10 cellular contexts compared by ENCODE assay signal in genomic region chr16:85291302-85292148, GRCh38.
DNase-seq lines count a peak whose midpoint lies in the region; ATAC-seq and TF ChIP-seq lines count a peak whose summit lies in the region.
"Had no signal": no experiment of that assay in that cellular context is flagged by ENCODE, and none has a peak within 500 bp of the region (broad histone marks: within the 10 kb centered on the region; RNA-seq: fewer than 3 reads in every experiment).

No MANE protein-coding gene starts in this region.

- no peaks in the 10 kb centered on the region for H3K27me3 ChIP-seq in NT2/D1 (ENCODE audit: insufficient read depth, insufficient read length)
- H3K27me3 ChIP-seq in liver (ENCODE audit: control insufficient read depth in 4 of 4, insufficient read depth in 4 of 4, low read length in 3 of 4), result no peaks in the 10 kb centered on the region
- H3K27me3 ChIP-seq in stomach, result no peaks in the 10 kb centered on the region
- H3K27me3 ChIP-seq: body of pancreas had no signal

- H3K4me1 ChIP-seq in NT2/D1 (ENCODE audit: insufficient read depth, insufficient read length) (peaks cover 20% of the 10 kb centered on the region), liver (ENCODE audit: control insufficient read depth in 4 of 4, insufficient read depth in 4 of 4, low read length in 3 of 4) (peaks cover 20 to 73% (median 55%) of the 10 kb centered on the region in 4 donors), stomach (peaks cover 15 to 55% (median 48%) of the 10 kb centered on the region in 4 donors)

- H3K9me3 ChIP-seq in NT2/D1 (ENCODE audit: insufficient read depth, low read length), result no peaks in the 10 kb centered on the region
- H3K9me3 ChIP-seq in liver (ENCODE audit: control insufficient read depth in 4 of 4, low read length in 3 of 4), result no peaks in the 10 kb centered on the region
- H3K9me3 ChIP-seq in stomach, result no peaks in the 10 kb centered on the region
- H3K9me3 ChIP-seq: body of pancreas had no signal

- intact Hi-C loops in stomach (cut with DNase I; ENCODE audit: low total_unique reads), result no loop called here

- no peak for TF ChIP-seq CTCF in liver (IDR thresholded peaks at IDR 0.05; ENCODE audit: low read depth, low read length, missing input control)
- no peak for TF ChIP-seq CTCF in stomach (IDR thresholded peaks at IDR 0.05)

- H3K36me3 ChIP-seq in NT2/D1 (ENCODE audit: insufficient read depth, insufficient read length, low read length) (no peaks in the 10 kb centered on the region), liver (ENCODE audit: control insufficient read depth in 4 of 4, insufficient read depth in 3 of 4, low read depth in 1 of 4, low read length in 3 of 4) (no peaks in the 10 kb centered on the region), stomach (no peaks in the 10 kb centered on the region)

- no peak for TF ChIP-seq POLR2A in stomach (IDR thresholded peaks at IDR 0.05)

- H3K27ac ChIP-seq in liver (ENCODE audit: low read depth in 1 of 2, low read length in 2 of 2) (peak overlapping the region; percentile 47 to 75), stomach (peak overlapping the region; percentile 16 to 51 (median 37))
- H3K27ac ChIP-seq: body of pancreas had no signal

- H3K4me3 ChIP-seq in NT2/D1 (ENCODE audit: insufficient read length, low read depth) (no peak overlapping the region), liver (ENCODE audit: low read depth in 1 of 3, low read length in 3 of 3) (no peak overlapping the region), stomach (no peak overlapping the region)
- H3K4me3 ChIP-seq: body of pancreas had no signal

- DNase-seq in NT2/D1 (ENCODE audit: low read depth, low spot score) (no peak), dermis blood vessel endothelial cell (peak; percentile 37), stomach (peak; percentile 66), NCI-H1092 (lab: John Stamatoyannopoulos, UW) (no peak), NCI-H510A treated with DMSO at 0.1 percent for 48 hours (lab: John Stamatoyannopoulos, UW) (no peak)
- no peak for DNase-seq in stimulated activated naive CD4-positive, alpha-beta T cell (lab: John Stamatoyannopoulos, UW)
- DNase-seq: NCI-H2081 treated with DMSO at 0.1 percent for 48 hours had no signal

- ATAC-seq in GM18867 (IDR thresholded peaks at IDR 0.05; ENCODE audit: unreplicated experiment), result no peak
- ATAC-seq: body of pancreas had no signal

- TF ChIP-seq RAD21 in liver (IDR thresholded peaks at IDR 0.05), result peak in 1 of 2 donors; percentile 37

- H3K9ac ChIP-seq in NT2/D1 (ENCODE audit: insufficient read length, low read depth) (peak overlapping the region; percentile 50), liver (ENCODE audit: low read depth in 1 of 2, low read length in 2 of 2) (peak overlapping the region; percentile 38 to 60)

- 29% methylated on average over 26 of the region's 26 CpGs for WGBS in liver
- WGBS in stomach, 5 donors, result 26 to 53% (median 32%) methylated on average over 22 to 26 of the region's 26 CpGs

- no peak for TF ChIP-seq EP300 in stomach (IDR thresholded peaks at IDR 0.05)

TF ChIP-seq in liver, 16 proteins besides CTCF, POLR2A, EP300 and RAD21:
- TF ChIP-seq ATF3 (IDR thresholded peaks at IDR 0.05), result no peak
- TF ChIP-seq HNF4A (conservative IDR thresholded peaks at IDR 0.05), result peak; percentile 41 to 92
- no peak for TF ChIP-seq MAX (IDR thresholded peaks at IDR 0.05)
- peak; percentile 4 for TF ChIP-seq YY1 (IDR thresholded peaks at IDR 0.05)
- peak; percentile 100 for TF ChIP-seq NR2F2 (IDR thresholded peaks at IDR 0.05)
- TF ChIP-seq REST (IDR thresholded peaks at IDR 0.05), result peak; percentile 30
- no peak for TF ChIP-seq FOXA1 (IDR thresholded peaks at IDR 0.05)
- peak; percentile 92 for TF ChIP-seq SP1 (IDR thresholded peaks at IDR 0.05)
- peak; percentile 92 to 99 for TF ChIP-seq RXRA (IDR thresholded peaks at IDR 0.05)
- TF ChIP-seq JUND (IDR thresholded peaks at IDR 0.05), result peak in 1 of 2 donors; percentile 41
- peak; percentile 73 for TF ChIP-seq HNF4G (IDR thresholded peaks at IDR 0.05)
- TF ChIP-seq TAF1 (conservative IDR thresholded peaks at IDR 0.05), result no peak
- TF ChIP-seq ZBTB33 (IDR thresholded peaks at IDR 0.05), result no peak
- peak in 1 of 2 donors; percentile 17 for TF ChIP-seq EGR1 (IDR thresholded peaks at IDR 0.05; ENCODE audit: low read depth in 2 of 2)

Comparison
In these comparisons a context has a peak if more than half of its experiments do, and no peak if none do; other contexts are left out.
1. DNase-seq: peak in dermis blood vessel endothelial cell (single experiment) and stomach (single experiment); none in NT2/D1 (single experiment), stimulated activated naive CD4-positive, alpha-beta T cell (0 of 6), NCI-H1092 (single experiment) and NCI-H510A treated with DMSO at 0.1 percent for 48 hours (single experiment).